Comparison of ENCODE assay signal across 18 cellular contexts in genomic region chr15:62786123-62786825, GRCh38.
"Had no signal": no experiment of that assay in that cellular context is flagged by ENCODE, and none has a peak within 500 bp of the region (broad histone marks: within the 10 kb centered on the region; RNA-seq: fewer than 3 reads in every experiment).

No MANE protein-coding gene starts in this region.

- H3K9me3 ChIP-seq: colonic mucosa, lower lobe of right lung, psoas muscle, stomach, upper lobe of left lung had no signal

- H3K4me1 ChIP-seq: colonic mucosa, lower lobe of right lung, psoas muscle had no signal

- H3K27ac ChIP-seq: brain microvascular endothelial cell, colonic mucosa, lower lobe of right lung, psoas muscle, stomach, upper lobe of left lung had no signal

- DNase-seq: activated CD4-positive, alpha-beta memory T cell treated with anti-CD3 and anti-CD28 coated beads for 36 hours; activated CD4-positive, alpha-beta T cell treated with anti-CD3 and anti-CD28 coated beads for 36 hours; activated naive CD4-positive, alpha-beta T cell; activated naive CD8-positive, alpha-beta T cell treated with anti-CD3 and anti-CD28 coated beads for 36 hours; activated T-cell treated with anti-CD3 and anti-CD28 coated beads for 4 hours; amygdala; brain microvascular endothelial cell; central memory CD4-positive, alpha-beta T cell; colonic mucosa; left cardiac atrium; lower lobe of right lung; psoas muscle; small intestine; stimulated activated CD4-positive, alpha-beta T cell treated with anti-CD3 and anti-CD28 coated beads, Interleukin-4, amount 100 ng/mL, for 1 hour; stomach; upper lobe of left lung had no signal

- H3K4me3 ChIP-seq: colonic mucosa, lower lobe of right lung, psoas muscle, stomach, upper lobe of left lung had no signal

- ATAC-seq: activated CD4-positive, alpha-beta T cell treated with anti-CD3 and anti-CD28 coated beads for 36 hours; left cardiac atrium; lower lobe of right lung; natural killer cell treated with Interleukin-12 subunit alpha and Interleukin-12 subunit beta and Interleukin-15 and Interleukin-18, amount 100 ng/mL, for 72 hours; psoas muscle; stimulated activated effector memory CD8-positive, alpha-beta T cell treated with anti-CD3 and anti-CD28 coated beads, Interleukin-12 subunit alpha, Interleukin-12 subunit beta, amount 100 ng/mL, for 72 hours had no signal

- H3K36me3 ChIP-seq: brain microvascular endothelial cell, colonic mucosa, lower lobe of right lung, upper lobe of left lung had no signal

- H3K27me3 ChIP-seq: brain microvascular endothelial cell, colonic mucosa, stomach, upper lobe of left lung had no signal
